ENCODE assay signal across 9 cellular contexts in the genomic region with DNA sequence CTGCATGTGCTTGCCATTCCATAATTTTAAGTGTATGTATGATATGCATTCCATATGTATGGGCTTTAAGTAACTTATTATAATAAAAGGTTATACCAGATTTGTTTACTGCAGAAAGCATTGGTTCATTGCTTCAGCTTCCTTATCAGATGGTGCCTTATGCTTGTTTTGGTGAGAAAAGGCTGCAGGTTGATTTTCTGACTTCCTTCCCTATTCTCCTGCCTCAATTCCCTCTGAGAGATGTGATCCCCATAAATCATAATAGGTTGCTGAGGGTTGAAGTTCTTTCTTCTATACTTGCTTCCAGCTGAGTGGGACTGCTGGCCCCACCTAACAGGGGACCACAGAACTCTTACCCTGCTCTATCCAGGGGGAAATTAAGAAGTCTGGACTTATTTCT.
"Had no signal": no experiment of that assay in that cellular context is flagged by ENCODE, and none has a peak within 500 bp of the region (broad histone marks: within the 10 kb centered on the region; RNA-seq: fewer than 3 reads in every experiment).

No MANE protein-coding gene starts in this region.

- H3K4me3 ChIP-seq: GM23248, HAP-1 had no signal

- ATAC-seq: HCT116, HepG2 had no signal

- H2AFZ ChIP-seq: GM23248 had no signal

- H3K27ac Mint-ChIP-seq: HFFc6 had no signal

- H3K27ac ChIP-seq: GM23248, HL-60 had no signal

- H3K27me3 Mint-ChIP-seq: IgD-negative memory B cell had no signal

- H3K4me3 Mint-ChIP-seq: HFFc6 had no signal

- H3K36me3 ChIP-seq: HAP-1 had no signal

- H3K9ac ChIP-seq: GM23248 had no signal

- DNase-seq: GM23248, GOT3, HFFc6, KG1 had no signal
